Comparison of ENCODE assay signal across 8 cellular contexts in genomic region chr5:53481354-53481886, GRCh38. TPM values are rescaled to one million over a fixed set of nuclear protein-coding genes. Genes with fewer than 3 reads are reported as not detected.
DNase-seq lines count a peak whose midpoint lies in the region; ATAC-seq and TF ChIP-seq lines count a peak whose summit lies in the region.

No MANE protein-coding gene starts in this region.

- H3K4me3 ChIP-seq in cardiac muscle cell = peak overlapping the region; percentile 93
- peak overlapping the region; percentile 65 for H3K4me3 ChIP-seq in urinary bladder (ENCODE audit: low read depth, low read length)

- H3K4me1 ChIP-seq in cardiac muscle cell (ENCODE audit: low read depth) = no peaks in the 10 kb centered on the region
- no peaks in the 10 kb centered on the region for H3K4me1 ChIP-seq in urinary bladder (ENCODE audit: insufficient read depth)

- H3K27ac ChIP-seq in cardiac muscle cell (no peak overlapping the region), urinary bladder (ENCODE audit: low read depth) (peak overlapping the region; percentile 60)

- WGBS in urinary bladder = 6% methylated on average over 5 of the region's 5 CpGs

- peaks cover 35% of the 10 kb centered on the region for H3K4me1 Mint-ChIP-seq in brain
- H3K4me1 Mint-ChIP-seq in memory B cell = peaks cover 26% of the 10 kb centered on the region

- H3K9me3 Mint-ChIP-seq in brain (peaks cover 0 to 3% (median 0%) of the 10 kb centered on the region in 5 experiments), memory B cell (no peaks in the 10 kb centered on the region)

- no peaks in the 10 kb centered on the region for H3K36me3 ChIP-seq in cardiac muscle cell
- H3K36me3 ChIP-seq in urinary bladder (ENCODE audit: insufficient read depth) = no peaks in the 10 kb centered on the region

- H3K36me3 Mint-ChIP-seq in brain (peaks cover 6% of the 10 kb centered on the region), memory B cell (peaks cover 4% of the 10 kb centered on the region)

- DNase-seq in cardiac muscle cell (ENCODE audit: low read depth in 1 of 2, low spot score in 1 of 2) (peak in 1 of 2 donors; percentile 34), Right ventricle myocardium superior (no peak), memory B cell (ENCODE audit: low spot score in 2 of 2) (no peak), HPDE6-E6E7 (ENCODE audit: extremely low spot score) (no peak), NCI-H82 treated with DMSO at 0.1 percent for 48 hours (lab: John Stamatoyannopoulos, UW; ENCODE audit: unreplicated experiment) (no peak)

- H3K27me3 Mint-ChIP-seq in brain (peaks cover 60% of the 10 kb centered on the region), memory B cell (peaks cover 20% of the 10 kb centered on the region)

- no peak for TF ChIP-seq CTCF in cardiac muscle cell (IDR thresholded peaks at IDR 0.05; ENCODE audit: low read depth, low read length)
- no peak for TF ChIP-seq CTCF in brain (conservative IDR thresholded peaks at IDR 0.05)

- peak overlapping the region; percentile 83 to 93 (median 90) for H3K4me3 Mint-ChIP-seq in brain
- H3K4me3 Mint-ChIP-seq in memory B cell = peak overlapping the region; percentile 92

- peak overlapping the region in 1 of 5 experiments; percentile 64 for H3K27ac Mint-ChIP-seq in brain
- no peak overlapping the region for H3K27ac Mint-ChIP-seq in memory B cell

- intact Hi-C loops in Right ventricle myocardium superior (cut with DNase I) = loop anchor here (5.0 kb wide), 1 partner anchor 391 kb away; no protein-coding TSS in a partner anchor

- H3K9me3 ChIP-seq in cardiac muscle cell (ENCODE audit: low read depth) = no peaks in the 10 kb centered on the region

- H3K27me3 ChIP-seq in cardiac muscle cell = no peaks in the 10 kb centered on the region

- ATAC-seq in Right ventricle myocardium superior (ENCODE audit: poor library complexity) (no peak), memory B cell (ENCODE audit: low read depth) (no peak), GM18870 (IDR thresholded peaks at IDR 0.05; ENCODE audit: unreplicated experiment) (no peak)

RNA-seq across cellular contexts. Expression of gene FST, which starts 1.0 kb away (rescaled TPM):
- 13.0 and 17.1 TPM in 2 replicates for total RNA-seq in cardiac muscle cell
- 29.3 and 44.8 TPM in 2 replicates for polyA plus RNA-seq in cardiac muscle cell
- total RNA-seq in Right ventricle myocardium superior = 5.8 TPM
- polyA plus RNA-seq in brain (ENCODE audit: insufficient read depth, low read depth, low replicate concordance) = not detected
- 19.7 TPM for total RNA-seq in urinary bladder
- polyA plus RNA-seq in urinary bladder = 8.2 TPM
